ENCODE assay signal across 26 cellular contexts in the genomic region with DNA sequence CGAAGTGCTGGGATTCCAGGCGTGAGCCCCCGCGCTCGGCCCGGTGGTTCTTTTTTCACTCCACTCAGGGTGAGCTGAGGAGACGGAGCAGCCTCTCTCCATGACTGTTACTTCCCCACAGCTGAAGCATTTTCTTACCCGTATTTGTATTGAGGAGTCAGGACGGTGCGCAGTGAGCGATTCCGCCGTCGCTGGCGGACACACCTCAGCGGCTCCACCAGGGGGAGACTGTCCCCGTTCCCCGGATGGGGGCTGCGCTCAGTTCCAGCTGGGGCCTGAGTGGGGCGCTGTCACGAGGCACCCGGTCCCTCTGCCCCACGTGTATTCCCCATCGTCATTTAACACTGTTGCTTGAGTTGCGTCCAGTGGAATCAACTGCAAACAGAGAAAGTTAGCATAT.
DNase-seq lines count a peak whose midpoint lies in the region; ATAC-seq, FAIRE-seq and TF ChIP-seq lines count a peak whose summit lies in the region.
"Had no signal": no experiment of that assay in that cellular context is flagged by ENCODE, and none has a peak within 500 bp of the region (broad histone marks: within the 10 kb centered on the region; RNA-seq: fewer than 3 reads in every experiment).

No MANE protein-coding gene starts in this region.

- H4K20me1 ChIP-seq in K562 (replicated peaks; ENCODE audit: control insufficient read depth, insufficient read depth, low read length): no peaks in the 10 kb centered on the region

- no peak overlapping the region for H2AK5ac ChIP-seq in mesendoderm (ENCODE audit: low read length)

- H3K9me3 ChIP-seq in K562 (replicated peaks; ENCODE audit: control insufficient read depth, insufficient read depth, low read depth, low read length): no peaks in the 10 kb centered on the region; the same call in none of the 2 replicates
- H3K9me3 ChIP-seq: thoracic aorta had no signal

- POLR2A ChIA-PET in K562 (lab: Yijun Ruan, JAX): no interaction called here

- H3K18ac ChIP-seq in mesendoderm (ENCODE audit: low read length): no peak overlapping the region

- H3K4ac ChIP-seq in mesendoderm (ENCODE audit: low read depth, low read length): no peak overlapping the region

- DNase-seq in HFF-Myc (ENCODE audit: extremely low read depth, low read depth) (no peak), K562 (ENCODE audit: extremely low read depth in 1 of 4, low spot score in 3 of 4) (peak in 3 of 4 experiments; percentile 22 to 39 (median 36)), mesendoderm (peak; percentile 12), LoVo (ENCODE audit: low spot score) (no peak), middle frontal gyrus (ENCODE audit: extremely low spot score, low spot score) (no peak)
- DNase-seq in activated T-cell treated with anti-CD3 and anti-CD28 coated beads, Interleukin-2, amount 50 U/mL, for 1 hour: no peak
- DNase-seq: activated CD4-positive, alpha-beta memory T cell treated with anti-CD3 and anti-CD28 coated beads, Interleukin-2, amount 10 ng/mL, durations not matched to agents 7 days and 5 days; activated effector memory CD4-positive, alpha-beta T cell treated with Interleukin-2 at 50 U/mL for 16 hours; activated naive CD8-positive, alpha-beta T cell treated with anti-CD3 and anti-CD28 coated beads, Interleukin-2, amount 50 U/mL, for 24 hours; DMS 273 treated with DMSO at 0.1 percent for 48 hours; erythroblast; foreskin melanocyte; Karpas-422; midbrain; NCI-H1092 treated with DMSO at 0.1 percent for 48 hours; NCI-H187 treated with DMSO at 0.1 percent for 48 hours; NCI-H526 treated with DMSO at 0.1 percent for 48 hours; stimulated activated naive CD4-positive, alpha-beta T cell treated with Interleukin-2 at 50 U/mL for 16 hours had no signal

- CTCF ChIA-PET in K562 (lab: Yijun Ruan, JAX; ENCODE audit: low intra/inter-chr PET ratio): no interaction called here

- no peak overlapping the region for H4K8ac ChIP-seq in mesendoderm (ENCODE audit: low read depth, low read length)

- no peak overlapping the region for H3K9ac ChIP-seq in K562 (ENCODE audit: insufficient read depth in 1 of 2, low read depth in 2 of 2, low read length in 2 of 2)
- H3K9ac ChIP-seq in mesendoderm (ENCODE audit: low read length): no peak overlapping the region

- ATAC-seq in K562: peak; percentile 47; the same call in 1 of the 3 replicates
- ATAC-seq in HG03457 (IDR thresholded peaks at IDR 0.05; ENCODE audit: unreplicated experiment): no peak
- ATAC-seq: activated naive CD8-positive, alpha-beta T cell treated with anti-CD3 and anti-CD28 coated beads, Interleukin-2, amount 50 U/mL, for 24 hours; left lung; natural killer cell treated with Interleukin-12 subunit alpha and Interleukin-12 subunit beta and Interleukin-15 and Interleukin-18, amount 100 ng/mL, for 72 hours; right cardiac atrium had no signal

- BruUV-seq in K562 (replicated peaks; lab: Mats Ljungman, UMichigan): no TSS peak

- TF ChIP-seq POLR2A in K562 (conservative IDR thresholded peaks at IDR 0.05): no peak

- H4K5ac ChIP-seq in mesendoderm (ENCODE audit: low read length): no peak overlapping the region

- H3K4me2 ChIP-seq in K562 (ENCODE audit: insufficient read depth, low read length) (no peak overlapping the region), mesendoderm (ENCODE audit: low read length) (no peak overlapping the region)
- H3K4me2 ChIP-seq: hepatocyte had no signal

- in situ Hi-C loops in K562 (cut with MboI): no loop called here

- H3K4me3 ChIP-seq in HFF-Myc (replicated peaks; ENCODE audit: low read depth, low read length): no peak overlapping the region
- H3K4me3 ChIP-seq in K562: no peak overlapping the region
- H3K4me3 ChIP-seq in mesendoderm (ENCODE audit: low read length): no peak overlapping the region
- H3K4me3 ChIP-seq: hepatocyte, left lung, thoracic aorta had no signal

- H2BK5ac ChIP-seq in mesendoderm (ENCODE audit: low read length): no peak overlapping the region

- WGBS in K562 (ENCODE audit: insufficient coverage, low coverage, missing lambda C conversion rate): 39% methylated on average over 18 of the region's 25 CpGs
- WGBS in mesendoderm (ENCODE audit: extremely low coverage, insufficient coverage, low lambda C conversion rate): no CpG with 5 or more reads among the region's 25 CpGs

- H2BK15ac ChIP-seq in mesendoderm (replicated peaks; ENCODE audit: low read depth): no peak overlapping the region

- H3K4me1 ChIP-seq in K562 (replicated peaks in 1 of 2; ENCODE audit: control insufficient read depth in 2 of 2, insufficient read depth in 2 of 2, low read length in 2 of 2) (no peaks in the 10 kb centered on the region), mesendoderm (ENCODE audit: control insufficient read depth, low read depth, low read length) (no peaks in the 10 kb centered on the region)
- H3K4me1 ChIP-seq: left lung had no signal

- H3K79me2 ChIP-seq in K562 (ENCODE audit: control insufficient read depth, insufficient read depth, low read length) (no peaks in the 10 kb centered on the region), mesendoderm (ENCODE audit: control insufficient read depth, insufficient read depth, low read length) (no peaks in the 10 kb centered on the region)
- H3K79me2 ChIP-seq: hepatocyte had no signal

- H3K27me3 ChIP-seq in K562 (ENCODE audit: control insufficient read depth in 2 of 2, insufficient read depth in 2 of 2, low read length in 2 of 2): no peaks in the 10 kb centered on the region
- no peaks in the 10 kb centered on the region for H3K27me3 ChIP-seq in mesendoderm (ENCODE audit: insufficient read depth, low read length, poor library complexity)
- H3K27me3 ChIP-seq: hepatocyte, left lung had no signal

- TF ChIP-seq CTCF in C4-2B (conservative IDR thresholded peaks at IDR 0.05) (peak; percentile 37), HFF-Myc (IDR thresholded peaks at IDR 0.05; ENCODE audit: low read depth, low read length, missing control alignments) (peak; percentile 17), K562 (IDR thresholded peaks at IDR 0.05 in 2 of 3, conservative IDR thresholded peaks at IDR 0.05 in 1 of 3; ENCODE audit: insufficient read depth in 2 of 3, low read depth in 1 of 3, low read length in 3 of 3) (peak; percentile 38 to 79 (median 41); a peak in 5 of 6 replicates)

- intact Hi-C loops in K562 (cut with micrococcal nuclease): no loop called here

- H3K79me1 ChIP-seq in mesendoderm (ENCODE audit: low read length): no peaks in the 10 kb centered on the region

- no peaks in the 10 kb centered on the region for H3K9me1 ChIP-seq in K562 (ENCODE audit: control insufficient read depth, insufficient read depth, low read length)

- H3K27ac ChIP-seq in C4-2B: no peak overlapping the region
- H3K27ac ChIP-seq in K562 (ENCODE audit: extremely low read depth, low read depth, low read length): no peak overlapping the region
- no peak overlapping the region for H3K27ac ChIP-seq in mesendoderm (ENCODE audit: low read depth, low read length)
- H3K27ac ChIP-seq: hepatocyte, left lung, thoracic aorta had no signal

- H3K36me3 ChIP-seq in K562 (ENCODE audit: control insufficient read depth, insufficient read depth, low read length) (no peaks in the 10 kb centered on the region), mesendoderm (ENCODE audit: control insufficient read depth, insufficient read depth, low read length) (no peaks in the 10 kb centered on the region)
- H3K36me3 ChIP-seq: left lung, thoracic aorta had no signal

- TF ChIP-seq EP300 in K562 (IDR thresholded peaks at IDR 0.05; ENCODE audit: low read length): no peak

- H2AFZ ChIP-seq in K562 (ENCODE audit: low read depth, low read length): no peak overlapping the region
- H2AFZ ChIP-seq: hepatocyte had no signal

- no peak overlapping the region for H3K23ac ChIP-seq in mesendoderm (ENCODE audit: low read length)

- FAIRE-seq in K562 (lab: Jason Lieb, UNC): no peak
- FAIRE-seq: G401.6 had no signal

- H2BK120ac ChIP-seq in mesendoderm (ENCODE audit: low read depth, low read length): no peak overlapping the region

- TF ChIP-seq RAD21 in K562 (CRISPR knock-in tag; conservative IDR thresholded peaks at IDR 0.05 in 1 of 2, IDR thresholded peaks at IDR 0.05 in 1 of 2): 0 out of 4 replicates have a peak, but pooled peaks of 1 of the 2 experiments have one; percentile 3

- H3K56ac ChIP-seq in mesendoderm (ENCODE audit: low read length): no peak overlapping the region

TF ChIP-seq in K562, 482 proteins besides CTCF, POLR2A, EP300 and RAD21:
- TF ChIP-seq MTA3 (IDR thresholded peaks at IDR 0.05; ENCODE audit: borderline replicate concordance): no peak
- TF ChIP-seq, protein P1, sequence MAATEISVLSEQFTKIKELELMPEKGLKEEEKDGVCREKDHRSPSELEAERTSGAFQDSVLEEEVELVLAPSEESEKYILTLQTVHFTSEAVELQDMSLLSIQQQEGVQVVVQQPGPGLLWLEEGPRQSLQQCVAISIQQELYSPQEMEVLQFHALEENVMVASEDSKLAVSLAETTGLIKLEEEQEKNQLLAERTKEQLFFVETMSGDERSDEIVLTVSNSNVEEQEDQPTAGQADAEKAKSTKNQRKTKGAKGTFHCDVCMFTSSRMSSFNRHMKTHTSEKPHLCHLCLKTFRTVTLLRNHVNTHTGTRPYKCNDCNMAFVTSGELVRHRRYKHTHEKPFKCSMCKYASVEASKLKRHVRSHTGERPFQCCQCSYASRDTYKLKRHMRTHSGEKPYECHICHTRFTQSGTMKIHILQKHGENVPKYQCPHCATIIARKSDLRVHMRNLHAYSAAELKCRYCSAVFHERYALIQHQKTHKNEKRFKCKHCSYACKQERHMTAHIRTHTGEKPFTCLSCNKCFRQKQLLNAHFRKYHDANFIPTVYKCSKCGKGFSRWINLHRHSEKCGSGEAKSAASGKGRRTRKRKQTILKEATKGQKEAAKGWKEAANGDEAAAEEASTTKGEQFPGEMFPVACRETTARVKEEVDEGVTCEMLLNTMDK (IDR thresholded peaks at IDR 0.05; ENCODE audit: borderline replicate concordance, insufficient read depth, low read depth, low read length, poor library complexity, severe bottlenecking): peak; percentile 71
- TF ChIP-seq, protein P2, sequence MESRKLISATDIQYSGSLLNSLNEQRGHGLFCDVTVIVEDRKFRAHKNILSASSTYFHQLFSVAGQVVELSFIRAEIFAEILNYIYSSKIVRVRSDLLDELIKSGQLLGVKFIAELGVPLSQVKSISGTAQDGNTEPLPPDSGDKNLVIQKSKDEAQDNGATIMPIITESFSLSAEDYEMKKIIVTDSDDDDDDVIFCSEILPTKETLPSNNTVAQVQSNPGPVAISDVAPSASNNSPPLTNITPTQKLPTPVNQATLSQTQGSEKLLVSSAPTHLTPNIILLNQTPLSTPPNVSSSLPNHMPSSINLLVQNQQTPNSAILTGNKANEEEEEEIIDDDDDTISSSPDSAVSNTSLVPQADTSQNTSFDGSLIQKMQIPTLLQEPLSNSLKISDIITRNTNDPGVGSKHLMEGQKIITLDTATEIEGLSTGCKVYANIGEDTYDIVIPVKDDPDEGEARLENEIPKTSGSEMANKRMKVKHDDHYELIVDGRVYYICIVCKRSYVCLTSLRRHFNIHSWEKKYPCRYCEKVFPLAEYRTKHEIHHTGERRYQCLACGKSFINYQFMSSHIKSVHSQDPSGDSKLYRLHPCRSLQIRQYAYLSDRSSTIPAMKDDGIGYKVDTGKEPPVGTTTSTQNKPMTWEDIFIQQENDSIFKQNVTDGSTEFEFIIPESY (CRISPR knock-in tag; IDR thresholded peaks at IDR 0.05): peak; percentile 92

Comparison
In these comparisons a context has a peak if more than half of its experiments do, and no peak if none do; other contexts are left out.
1. DNase-seq: peak in K562 (3 of 4) and mesendoderm (single experiment); none in HFF-Myc (single experiment), LoVo (single experiment), activated T-cell treated with anti-CD3 and anti-CD28 coated beads, Interleukin-2, amount 50 U/mL, for 1 hour (single experiment) and middle frontal gyrus (single experiment).
2. Peak in every context shown above with its lines, with median percentiles within 50 percentile points of each other: CTCF ChIP-seq.